In genomic region chr12:116375278-116375842, GRCh38 we compare ENCODE assay signal across 1 cellular context.
TF ChIP-seq lines count a peak whose summit lies in the region.

No MANE protein-coding gene starts in this region.

TF ChIP-seq in WTC11, 78 proteins besides CTCF, POLR2A, EP300 and RAD21 (continued from another document):
- TF ChIP-seq AFF4 (CRISPR knock-in tag; IDR thresholded peaks at IDR 0.05; ENCODE audit: borderline replicate concordance), result no peak
- TF ChIP-seq TCF7 (CRISPR knock-in tag; IDR thresholded peaks at IDR 0.05; ENCODE audit: low read depth), result peak; percentile 64; the same call in 1 of the 2 replicates
- no peak for TF ChIP-seq CBFB (CRISPR knock-in tag; IDR thresholded peaks at IDR 0.05; ENCODE audit: low read depth)
- TF ChIP-seq ZNF396 (CRISPR knock-in tag; IDR thresholded peaks at IDR 0.05; ENCODE audit: borderline replicate concordance), result no peak
- TF ChIP-seq NFE2L1 (CRISPR knock-in tag; IDR thresholded peaks at IDR 0.05), result 0 out of 2 replicates have a peak, but pooled peaks have one; percentile 11
